ENCODE assay signal across 1 cellular context in the genomic region with DNA sequence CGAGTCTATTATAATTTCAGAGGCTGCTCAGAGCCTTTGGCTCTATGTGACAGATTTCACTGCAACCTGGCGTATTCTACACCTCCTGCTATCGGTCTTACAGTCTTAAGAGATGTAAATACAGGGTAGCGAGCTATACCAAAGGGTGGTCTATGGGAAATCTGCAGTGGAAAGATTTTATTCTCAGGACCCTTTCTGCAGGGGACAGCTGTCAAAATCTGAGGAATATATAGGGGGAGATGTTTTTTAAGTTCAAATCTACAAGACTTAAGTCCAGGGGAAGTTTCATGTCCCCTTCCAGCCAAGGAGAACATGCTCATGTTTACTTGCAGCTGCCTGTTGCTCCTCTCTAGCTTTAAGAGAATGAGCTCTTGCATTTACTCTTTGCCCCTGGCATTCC.
TF ChIP-seq lines count a peak whose summit lies in the region.

No MANE protein-coding gene starts in this region.

TF ChIP-seq in K562, 482 proteins besides CTCF, POLR2A, EP300 and RAD21 (continued from another document):
- TF ChIP-seq, protein P1, sequence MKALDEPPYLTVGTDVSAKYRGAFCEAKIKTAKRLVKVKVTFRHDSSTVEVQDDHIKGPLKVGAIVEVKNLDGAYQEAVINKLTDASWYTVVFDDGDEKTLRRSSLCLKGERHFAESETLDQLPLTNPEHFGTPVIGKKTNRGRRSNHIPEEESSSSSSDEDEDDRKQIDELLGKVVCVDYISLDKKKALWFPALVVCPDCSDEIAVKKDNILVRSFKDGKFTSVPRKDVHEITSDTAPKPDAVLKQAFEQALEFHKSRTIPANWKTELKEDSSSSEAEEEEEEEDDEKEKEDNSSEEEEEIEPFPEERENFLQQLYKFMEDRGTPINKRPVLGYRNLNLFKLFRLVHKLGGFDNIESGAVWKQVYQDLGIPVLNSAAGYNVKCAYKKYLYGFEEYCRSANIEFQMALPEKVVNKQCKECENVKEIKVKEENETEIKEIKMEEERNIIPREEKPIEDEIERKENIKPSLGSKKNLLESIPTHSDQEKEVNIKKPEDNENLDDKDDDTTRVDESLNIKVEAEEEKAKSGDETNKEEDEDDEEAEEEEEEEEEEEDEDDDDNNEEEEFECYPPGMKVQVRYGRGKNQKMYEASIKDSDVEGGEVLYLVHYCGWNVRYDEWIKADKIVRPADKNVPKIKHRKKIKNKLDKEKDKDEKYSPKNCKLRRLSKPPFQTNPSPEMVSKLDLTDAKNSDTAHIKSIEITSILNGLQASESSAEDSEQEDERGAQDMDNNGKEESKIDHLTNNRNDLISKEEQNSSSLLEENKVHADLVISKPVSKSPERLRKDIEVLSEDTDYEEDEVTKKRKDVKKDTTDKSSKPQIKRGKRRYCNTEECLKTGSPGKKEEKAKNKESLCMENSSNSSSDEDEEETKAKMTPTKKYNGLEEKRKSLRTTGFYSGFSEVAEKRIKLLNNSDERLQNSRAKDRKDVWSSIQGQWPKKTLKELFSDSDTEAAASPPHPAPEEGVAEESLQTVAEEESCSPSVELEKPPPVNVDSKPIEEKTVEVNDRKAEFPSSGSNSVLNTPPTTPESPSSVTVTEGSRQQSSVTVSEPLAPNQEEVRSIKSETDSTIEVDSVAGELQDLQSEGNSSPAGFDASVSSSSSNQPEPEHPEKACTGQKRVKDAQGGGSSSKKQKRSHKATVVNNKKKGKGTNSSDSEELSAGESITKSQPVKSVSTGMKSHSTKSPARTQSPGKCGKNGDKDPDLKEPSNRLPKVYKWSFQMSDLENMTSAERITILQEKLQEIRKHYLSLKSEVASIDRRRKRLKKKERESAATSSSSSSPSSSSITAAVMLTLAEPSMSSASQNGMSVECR (CRISPR knock-in tag; IDR thresholded peaks at IDR 0.05): no peak
- no peak for TF ChIP-seq ZNF140 (CRISPR knock-in tag; IDR thresholded peaks at IDR 0.05)
- TF ChIP-seq MBD2 (IDR thresholded peaks at IDR 0.05; ENCODE audit: borderline replicate concordance, low read depth): no peak
- TF ChIP-seq ZNF124 (CRISPR knock-in tag; IDR thresholded peaks at IDR 0.05): no peak
- no peak for TF ChIP-seq GATAD2A (IDR thresholded peaks at IDR 0.05)
- TF ChIP-seq, protein P2, sequence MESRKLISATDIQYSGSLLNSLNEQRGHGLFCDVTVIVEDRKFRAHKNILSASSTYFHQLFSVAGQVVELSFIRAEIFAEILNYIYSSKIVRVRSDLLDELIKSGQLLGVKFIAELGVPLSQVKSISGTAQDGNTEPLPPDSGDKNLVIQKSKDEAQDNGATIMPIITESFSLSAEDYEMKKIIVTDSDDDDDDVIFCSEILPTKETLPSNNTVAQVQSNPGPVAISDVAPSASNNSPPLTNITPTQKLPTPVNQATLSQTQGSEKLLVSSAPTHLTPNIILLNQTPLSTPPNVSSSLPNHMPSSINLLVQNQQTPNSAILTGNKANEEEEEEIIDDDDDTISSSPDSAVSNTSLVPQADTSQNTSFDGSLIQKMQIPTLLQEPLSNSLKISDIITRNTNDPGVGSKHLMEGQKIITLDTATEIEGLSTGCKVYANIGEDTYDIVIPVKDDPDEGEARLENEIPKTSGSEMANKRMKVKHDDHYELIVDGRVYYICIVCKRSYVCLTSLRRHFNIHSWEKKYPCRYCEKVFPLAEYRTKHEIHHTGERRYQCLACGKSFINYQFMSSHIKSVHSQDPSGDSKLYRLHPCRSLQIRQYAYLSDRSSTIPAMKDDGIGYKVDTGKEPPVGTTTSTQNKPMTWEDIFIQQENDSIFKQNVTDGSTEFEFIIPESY (CRISPR knock-in tag; IDR thresholded peaks at IDR 0.05): no peak
- TF ChIP-seq, protein P3, sequence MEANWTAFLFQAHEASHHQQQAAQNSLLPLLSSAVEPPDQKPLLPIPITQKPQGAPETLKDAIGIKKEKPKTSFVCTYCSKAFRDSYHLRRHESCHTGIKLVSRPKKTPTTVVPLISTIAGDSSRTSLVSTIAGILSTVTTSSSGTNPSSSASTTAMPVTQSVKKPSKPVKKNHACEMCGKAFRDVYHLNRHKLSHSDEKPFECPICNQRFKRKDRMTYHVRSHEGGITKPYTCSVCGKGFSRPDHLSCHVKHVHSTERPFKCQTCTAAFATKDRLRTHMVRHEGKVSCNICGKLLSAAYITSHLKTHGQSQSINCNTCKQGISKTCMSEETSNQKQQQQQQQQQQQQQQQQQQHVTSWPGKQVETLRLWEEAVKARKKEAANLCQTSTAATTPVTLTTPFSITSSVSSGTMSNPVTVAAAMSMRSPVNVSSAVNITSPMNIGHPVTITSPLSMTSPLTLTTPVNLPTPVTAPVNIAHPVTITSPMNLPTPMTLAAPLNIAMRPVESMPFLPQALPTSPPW (CRISPR knock-in tag; IDR thresholded peaks at IDR 0.05): no peak
- no peak for TF ChIP-seq HMGN3 (IDR thresholded peaks at IDR 0.05; ENCODE audit: borderline replicate concordance, extremely low read depth, insufficient read length, low read depth, low read length)
- no peak for TF ChIP-seq TBL1XR1 (IDR thresholded peaks at IDR 0.05; ENCODE audit: low read length in 2 of 2)
- TF ChIP-seq PHF21A (IDR thresholded peaks at IDR 0.05; ENCODE audit: borderline replicate concordance, low read depth): no peak
- no peak for TF ChIP-seq SMARCE1 (IDR thresholded peaks at IDR 0.05)
- TF ChIP-seq TRIM24 (IDR thresholded peaks at IDR 0.05): no peak
- TF ChIP-seq RFX5 (IDR thresholded peaks at IDR 0.05; ENCODE audit: low read depth, low read length): no peak
